ENCODE assay signal across 1 cellular context in genomic region chr2:64730551-64731305, GRCh38.
TF ChIP-seq lines count a peak whose summit lies in the region.

No MANE protein-coding gene starts in this region.

TF ChIP-seq in HepG2, 621 proteins besides CTCF, POLR2A, EP300 and RAD21 (continued from another document):
- TF ChIP-seq REST (IDR thresholded peaks at IDR 0.05; ENCODE audit: borderline replicate concordance in 1 of 2, low read depth in 1 of 2, low read length in 2 of 2) (peak in 1 of 2 experiments; percentile 51; a peak in 1 of 4 replicates), ZNF263 (CRISPR knock-in tag; IDR thresholded peaks at IDR 0.05) (no peak), THAP9 (CRISPR knock-in tag; IDR thresholded peaks at IDR 0.05; ENCODE audit: borderline replicate concordance) (0 out of 2 replicates have a peak, but pooled peaks have one; percentile 30), MIXL1 (CRISPR knock-in tag; IDR thresholded peaks at IDR 0.05) (peak; percentile 80), NCOA5 (CRISPR knock-in tag; IDR thresholded peaks at IDR 0.05) (no peak), SATB2 (CRISPR knock-in tag; IDR thresholded peaks at IDR 0.05) (no peak), ZNF784 (CRISPR knock-in tag; IDR thresholded peaks at IDR 0.05; ENCODE audit: borderline replicate concordance) (peak; percentile 70; the same call in 1 of the 2 replicates), ZNF124 (CRISPR knock-in tag; IDR thresholded peaks at IDR 0.05) (peak; percentile 63; the same call in 1 of the 2 replicates)
